Comparison of ENCODE assay signal across 8 cellular contexts in the genomic region with DNA sequence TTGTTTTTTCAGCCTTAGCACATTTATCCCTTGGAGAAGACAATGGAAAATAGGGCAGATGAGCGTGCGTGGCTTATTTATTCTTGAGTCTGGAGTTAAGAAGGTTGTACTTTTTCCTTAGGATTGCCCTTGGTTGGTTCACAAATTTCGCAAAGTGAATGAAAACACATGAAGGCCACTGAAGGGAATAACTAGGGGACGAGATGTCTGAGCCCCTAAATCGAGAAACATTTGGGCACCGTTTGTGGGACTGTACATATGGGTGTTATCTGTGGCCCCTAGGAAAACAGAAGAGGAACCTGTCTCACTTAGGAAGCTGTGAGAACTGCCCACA. TPM values are rescaled to one million over a fixed set of nuclear protein-coding genes. Genes with fewer than 3 reads are reported as not detected.
DNase-seq lines count a peak whose midpoint lies in the region; ATAC-seq and TF ChIP-seq lines count a peak whose summit lies in the region.

No MANE protein-coding gene starts in this region.

- peaks cover 3% of the 10 kb centered on the region for H3K9me3 Mint-ChIP-seq in activated CD4-positive, alpha-beta T cell treated with anti-CD3 and anti-CD28 coated beads, Interleukin-2, amount 10 ng/mL, durations not matched to agents 24 days and 14 days
- no peaks in the 10 kb centered on the region for H3K9me3 Mint-ChIP-seq in stimulated activated memory B cell treated with anti-CD40 and anti-IgM and Interleukin-4, amounts not matched to agents 10 μg/mL and 1 μg/mL and 100 μg/mL, for 72 hours

- ATAC-seq in stimulated activated memory B cell treated with anti-CD40 and anti-IgM and Interleukin-4, amounts not matched to agents 10 μg/mL and 1 μg/mL and 100 μg/mL, for 72 hours: no peak
- ATAC-seq in GM21528 (IDR thresholded peaks at IDR 0.05; ENCODE audit: low FRiP score, unreplicated experiment): no peak

- peaks cover 7% of the 10 kb centered on the region for H3K27me3 Mint-ChIP-seq in activated CD4-positive, alpha-beta T cell treated with anti-CD3 and anti-CD28 coated beads, Interleukin-2, amount 10 ng/mL, durations not matched to agents 24 days and 14 days
- H3K27me3 Mint-ChIP-seq in stimulated activated memory B cell treated with anti-CD40 and anti-IgM and Interleukin-4, amounts not matched to agents 10 μg/mL and 1 μg/mL and 100 μg/mL, for 72 hours: no peaks in the 10 kb centered on the region

- H3K36me3 Mint-ChIP-seq in activated CD4-positive, alpha-beta T cell treated with anti-CD3 and anti-CD28 coated beads, Interleukin-2, amount 10 ng/mL, durations not matched to agents 24 days and 14 days (ENCODE audit: low read depth): peaks cover 4% of the 10 kb centered on the region
- no peaks in the 10 kb centered on the region for H3K36me3 Mint-ChIP-seq in stimulated activated memory B cell treated with anti-CD40 and anti-IgM and Interleukin-4, amounts not matched to agents 10 μg/mL and 1 μg/mL and 100 μg/mL, for 72 hours

- no peak for DNase-seq in activated CD4-positive, alpha-beta T cell treated with anti-CD3 and anti-CD28 coated beads, Interleukin-2, amount 10 ng/mL, durations not matched to agents 24 days and 14 days
- DNase-seq in activated CD4-positive, alpha-beta T cell treated with anti-CD3 and anti-CD28 coated beads, Interleukin-2, amount 50 U/mL, for 1 hour: no peak
- DNase-seq in SK-N-MC (ENCODE audit: low read depth, low spot score) (no peak), fibroblast of the aortic adventitia (ENCODE audit: low read depth) (no peak), HPDE6-E6E7 (ENCODE audit: extremely low spot score) (no peak), LoVo (ENCODE audit: low spot score) (no peak)

- intact Hi-C loops in activated CD4-positive, alpha-beta T cell treated with anti-CD3 and anti-CD28 coated beads, Interleukin-2, amount 10 ng/mL, durations not matched to agents 24 days and 14 days (cut with micrococcal nuclease): loop anchor here (5.0 to 10.0 kb wide), 5 partner anchors 61 to 1766 kb away; no protein-coding TSS in a partner anchor

- peak overlapping the region; percentile 87 for H3K4me3 Mint-ChIP-seq in activated CD4-positive, alpha-beta T cell treated with anti-CD3 and anti-CD28 coated beads, Interleukin-2, amount 10 ng/mL, durations not matched to agents 24 days and 14 days
- peak overlapping the region; percentile 80 for H3K4me3 Mint-ChIP-seq in stimulated activated memory B cell treated with anti-CD40 and anti-IgM and Interleukin-4, amounts not matched to agents 10 μg/mL and 1 μg/mL and 100 μg/mL, for 72 hours

- H3K9ac ChIP-seq in SK-N-MC (ENCODE audit: insufficient read length): peak overlapping the region; percentile 20

- peak overlapping the region; percentile 91 for H3K4me3 ChIP-seq in SK-N-MC
- peak overlapping the region; percentile 66 for H3K4me3 ChIP-seq in fibroblast of the aortic adventitia (ENCODE audit: low read depth, low read length)

- H3K27ac Mint-ChIP-seq in activated CD4-positive, alpha-beta T cell treated with anti-CD3 and anti-CD28 coated beads, Interleukin-2, amount 10 ng/mL, durations not matched to agents 24 days and 14 days: peak overlapping the region; percentile 88
- no peak overlapping the region for H3K27ac Mint-ChIP-seq in stimulated activated memory B cell treated with anti-CD40 and anti-IgM and Interleukin-4, amounts not matched to agents 10 μg/mL and 1 μg/mL and 100 μg/mL, for 72 hours

- 0 out of 2 replicates have a peak overlapping the region, but pooled peaks have one; percentile 2 for H3K27ac ChIP-seq in SK-N-MC

- TF ChIP-seq CTCF in fibroblast of the aortic adventitia (IDR thresholded peaks at IDR 0.05; ENCODE audit: insufficient read depth, low read length): no peak

- peaks cover 50% of the 10 kb centered on the region for H3K4me1 Mint-ChIP-seq in activated CD4-positive, alpha-beta T cell treated with anti-CD3 and anti-CD28 coated beads, Interleukin-2, amount 10 ng/mL, durations not matched to agents 24 days and 14 days
- peaks cover 38% of the 10 kb centered on the region for H3K4me1 Mint-ChIP-seq in stimulated activated memory B cell treated with anti-CD40 and anti-IgM and Interleukin-4, amounts not matched to agents 10 μg/mL and 1 μg/mL and 100 μg/mL, for 72 hours

- no peaks in the 10 kb centered on the region for H3K36me3 ChIP-seq in SK-N-MC (ENCODE audit: insufficient read depth, low read length)

- H3K9me3 ChIP-seq in SK-N-MC (ENCODE audit: low read depth, low read length): no peaks in the 10 kb centered on the region

RNA-seq across cellular contexts. Expression of gene TRIM27, which starts 19.4 kb away (rescaled TPM):
- total RNA-seq in activated CD4-positive, alpha-beta T cell treated with anti-CD3 and anti-CD28 coated beads, Interleukin-2, amount 10 ng/mL, durations not matched to agents 24 days and 14 days: 64.8 and 67.3 TPM in 2 replicates
- total RNA-seq in fibroblast of the aortic adventitia (ENCODE audit: low replicate concordance): 32.7 and 49.7 TPM in 2 replicates
